ENCODE assay signal across 23 cellular contexts in the genomic region with DNA sequence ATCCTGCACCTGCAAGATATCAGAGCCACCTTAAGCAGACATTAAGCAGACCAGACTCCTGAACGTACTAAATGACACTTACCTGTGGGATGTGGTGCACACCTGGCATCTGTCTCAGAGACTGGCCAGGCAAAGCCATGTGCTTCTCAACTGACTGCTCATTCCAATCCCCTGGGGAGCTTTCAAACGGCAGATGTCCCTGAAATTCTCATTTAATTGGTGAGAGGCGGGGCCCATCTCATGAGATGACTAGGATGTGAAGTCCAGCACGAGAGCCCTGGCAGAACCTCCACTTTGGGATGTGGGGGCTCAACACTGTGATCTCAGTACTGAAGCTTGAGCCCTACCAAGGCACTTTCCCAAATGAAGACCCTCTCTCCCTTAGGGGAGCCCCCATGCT.
DNase-seq lines count a peak whose midpoint lies in the region; TF ChIP-seq lines count a peak whose summit lies in the region.
"Had no signal": no experiment of that assay in that cellular context is flagged by ENCODE, and none has a peak within 500 bp of the region (broad histone marks: within the 10 kb centered on the region; RNA-seq: fewer than 3 reads in every experiment).

No MANE protein-coding gene starts in this region.

- peak; percentile 62 to 96 (median 83) for DNase-seq in NCI-H1417 (lab: John Stamatoyannopoulos, UW)
- no peak for DNase-seq in NCI-H1417 treated with DMSO at 0.1 percent for 48 hours (lab: John Stamatoyannopoulos, UW)
- DNase-seq in NCI-H1930 (lab: John Stamatoyannopoulos, UW) = peak; percentile 53 to 57
- DNase-seq in NCI-H524 treated with DMSO at 0.1 percent for 48 hours (lab: John Stamatoyannopoulos, UW) = peak; percentile 91
- no peak for DNase-seq in G401 (ENCODE audit: low spot score)
- DNase-seq in LoVo (ENCODE audit: low spot score) = no peak
- DNase-seq in NCI-H2029 treated with DMSO at 0.1 percent for 48 hours (lab: John Stamatoyannopoulos, UW) = no peak
- DNase-seq: activated naive CD4-positive, alpha-beta T cell treated with Interleukin-2 at 50 U/mL for 16 hours; activated T-cell treated with anti-CD3 and anti-CD28 coated beads, Interleukin-2, amount 50 U/mL, for 24 hours; amniotic stem cell; cortex of kidney; GOT3; heart right ventricle; MG63; naive thymus-derived CD8-positive, alpha-beta T cell; NK-92 treated with Interleukin-12 subunit alpha and Interleukin-12 subunit beta, amount 100 ng/mL, for 24 hours; ovary; right lobe of liver; stimulated activated CD4-positive, alpha-beta T cell treated with anti-CD3 and anti-CD28 coated beads, Interleukin-15, amount 100 ng/mL, for 24 hours; substantia nigra; T1000 had no signal

- H3K36me3 ChIP-seq in neural cell (ENCODE audit: insufficient read depth, low read length) = no peaks in the 10 kb centered on the region
- H3K36me3 ChIP-seq: heart right ventricle, MG63, ovary, right lobe of liver had no signal

- no peaks in the 10 kb centered on the region for H3K9me3 ChIP-seq in neural cell (ENCODE audit: low read length)
- H3K9me3 ChIP-seq: heart right ventricle, MG63, ovary, right lobe of liver had no signal

- peak overlapping the region; percentile 87 for H3K27ac ChIP-seq in neural cell (ENCODE audit: low read length)
- H3K27ac ChIP-seq: heart right ventricle, ovary, right lobe of liver had no signal

- in situ Hi-C loops in G401 (cut with HindIII; ENCODE audit: low sequenced_read_pairs) = no loop called here

- no peaks in the 10 kb centered on the region for H3K27me3 ChIP-seq in neural cell (ENCODE audit: insufficient read depth, low read depth, low read length)
- H3K27me3 ChIP-seq: ovary, right lobe of liver had no signal

- H3K9me2 ChIP-seq in neural cell (ENCODE audit: insufficient read depth, low read length) = no peaks in the 10 kb centered on the region

- no peaks in the 10 kb centered on the region for H3K79me2 ChIP-seq in neural cell (replicated peaks; ENCODE audit: insufficient read depth, low read length)

- no peak for TF ChIP-seq EP300 in neural cell (conservative IDR thresholded peaks at IDR 0.05; ENCODE audit: poor library complexity, severe bottlenecking)

- no peak for TF ChIP-seq CTCF in neural cell (IDR thresholded peaks at IDR 0.05; ENCODE audit: poor library complexity, severe bottlenecking)

- no peak overlapping the region for H3K4me3 ChIP-seq in neural cell (ENCODE audit: low read length)
- H3K4me3 ChIP-seq: GM12878, heart right ventricle, MG63, ovary, right lobe of liver had no signal

- H4K20me1 ChIP-seq in neural cell (ENCODE audit: insufficient read depth) = no peaks in the 10 kb centered on the region

- no peak overlapping the region for H3K4me2 ChIP-seq in neural cell (ENCODE audit: low read length)

- H3K9ac ChIP-seq in neural cell (ENCODE audit: low read length) = no peak overlapping the region

- H2AFZ ChIP-seq in neural cell (ENCODE audit: low read depth, low read length) = no peak overlapping the region

- no peak for TF ChIP-seq RAD21 in neural cell (conservative IDR thresholded peaks at IDR 0.05)

- no peaks in the 10 kb centered on the region for H3F3A ChIP-seq in neural cell (ENCODE audit: insufficient read depth, low read length, poor library complexity, severe bottlenecking)

TF ChIP-seq in neural cell, 6 proteins besides CTCF, POLR2A, EP300 and RAD21:
- no peak for TF ChIP-seq SMC3 (conservative IDR thresholded peaks at IDR 0.05; ENCODE audit: poor library complexity)
- TF ChIP-seq TAF1 (IDR thresholded peaks at IDR 0.05; ENCODE audit: low read depth) = no peak
- TF ChIP-seq, protein P1, sequence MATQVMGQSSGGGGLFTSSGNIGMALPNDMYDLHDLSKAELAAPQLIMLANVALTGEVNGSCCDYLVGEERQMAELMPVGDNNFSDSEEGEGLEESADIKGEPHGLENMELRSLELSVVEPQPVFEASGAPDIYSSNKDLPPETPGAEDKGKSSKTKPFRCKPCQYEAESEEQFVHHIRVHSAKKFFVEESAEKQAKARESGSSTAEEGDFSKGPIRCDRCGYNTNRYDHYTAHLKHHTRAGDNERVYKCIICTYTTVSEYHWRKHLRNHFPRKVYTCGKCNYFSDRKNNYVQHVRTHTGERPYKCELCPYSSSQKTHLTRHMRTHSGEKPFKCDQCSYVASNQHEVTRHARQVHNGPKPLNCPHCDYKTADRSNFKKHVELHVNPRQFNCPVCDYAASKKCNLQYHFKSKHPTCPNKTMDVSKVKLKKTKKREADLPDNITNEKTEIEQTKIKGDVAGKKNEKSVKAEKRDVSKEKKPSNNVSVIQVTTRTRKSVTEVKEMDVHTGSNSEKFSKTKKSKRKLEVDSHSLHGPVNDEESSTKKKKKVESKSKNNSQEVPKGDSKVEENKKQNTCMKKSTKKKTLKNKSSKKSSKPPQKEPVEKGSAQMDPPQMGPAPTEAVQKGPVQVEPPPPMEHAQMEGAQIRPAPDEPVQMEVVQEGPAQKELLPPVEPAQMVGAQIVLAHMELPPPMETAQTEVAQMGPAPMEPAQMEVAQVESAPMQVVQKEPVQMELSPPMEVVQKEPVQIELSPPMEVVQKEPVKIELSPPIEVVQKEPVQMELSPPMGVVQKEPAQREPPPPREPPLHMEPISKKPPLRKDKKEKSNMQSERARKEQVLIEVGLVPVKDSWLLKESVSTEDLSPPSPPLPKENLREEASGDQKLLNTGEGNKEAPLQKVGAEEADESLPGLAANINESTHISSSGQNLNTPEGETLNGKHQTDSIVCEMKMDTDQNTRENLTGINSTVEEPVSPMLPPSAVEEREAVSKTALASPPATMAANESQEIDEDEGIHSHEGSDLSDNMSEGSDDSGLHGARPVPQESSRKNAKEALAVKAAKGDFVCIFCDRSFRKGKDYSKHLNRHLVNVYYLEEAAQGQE (IDR thresholded peaks at IDR 0.05; ENCODE audit: borderline replicate concordance) = no peak

Comparison
In these comparisons a context has a peak if more than half of its experiments do, and no peak if none do; other contexts are left out.
1. DNase-seq: peak in NCI-H1417 (3 of 3), NCI-H1930 (2 of 2) and NCI-H524 treated with DMSO at 0.1 percent for 48 hours (single experiment); none in NCI-H1417 treated with DMSO at 0.1 percent for 48 hours (single experiment), G401 (single experiment), LoVo (single experiment) and NCI-H2029 treated with DMSO at 0.1 percent for 48 hours (single experiment).